Comparison of ENCODE assay signal across 1 cellular context in genomic region chr7:151152935-151153513, GRCh38.
TF ChIP-seq lines count a peak whose summit lies in the region.

No MANE protein-coding gene starts in this region.

TF ChIP-seq in H1, 55 proteins besides CTCF, POLR2A, EP300 and RAD21:
- no peak for TF ChIP-seq FOSL1 (IDR thresholded peaks at IDR 0.05; ENCODE audit: insufficient read depth, low read depth, low read length)
- TF ChIP-seq CHD2 (IDR thresholded peaks at IDR 0.05; ENCODE audit: low read length): no peak
- no peak for TF ChIP-seq JUND (IDR thresholded peaks at IDR 0.05; ENCODE audit: low read length)
- TF ChIP-seq BRCA1 (IDR thresholded peaks at IDR 0.05; ENCODE audit: low read depth, low read length): no peak
- TF ChIP-seq BACH1 (IDR thresholded peaks at IDR 0.05; ENCODE audit: low read length): no peak
- no peak for TF ChIP-seq RFX5 (IDR thresholded peaks at IDR 0.05; ENCODE audit: borderline replicate concordance, low read depth, low read length)
- no peak for TF ChIP-seq PHF8 (conservative IDR thresholded peaks at IDR 0.05; ENCODE audit: low read depth, low read length)
- no peak for TF ChIP-seq E2F6 (IDR thresholded peaks at IDR 0.05)
- TF ChIP-seq TAF1 (IDR thresholded peaks at IDR 0.05; ENCODE audit: low read depth, low read length): no peak
- no peak for TF ChIP-seq TBP (IDR thresholded peaks at IDR 0.05; ENCODE audit: low read depth, low read length)
- no peak for TF ChIP-seq EZH2 (IDR thresholded peaks at IDR 0.05; ENCODE audit: low read depth, low read length, severe bottlenecking)
- TF ChIP-seq CBX8 (IDR thresholded peaks at IDR 0.05; ENCODE audit: borderline replicate concordance, low read depth, low read length): no peak
